Comparison of ENCODE assay signal across 8 cellular contexts in genomic region chr4:88361217-88361773, GRCh38. TPM values are rescaled to one million over a fixed set of nuclear protein-coding genes. Genes with fewer than 3 reads are reported as not detected.
A peak's percentile ranks its signal among the peaks of the same experiment; 100 is the strongest.
DNase-seq lines count a peak whose midpoint lies in the region; ATAC-seq, FAIRE-seq and TF ChIP-seq lines count a peak whose summit lies in the region.
"Not testable (repeated sequence)": the region's sequence is repeated elsewhere in the genome, so short reads cannot be mapped to it uniquely, and the experiment has no call there.

No MANE protein-coding gene starts in this region.

- not testable (repeated sequence) for H3K27ac ChIP-seq in PC-9; foreskin keratinocyte; HepG2 (ENCODE audit: extremely low read length, insufficient read depth, low read length)

- peak overlapping the region; percentile 77 for H2AFZ ChIP-seq in PC-9
- H2AFZ ChIP-seq in HepG2 (ENCODE audit: low read length): not testable (repeated sequence)

- H3K9me2 ChIP-seq in PC-9 (ENCODE audit: insufficient read depth): not testable (repeated sequence)

- intact Hi-C loops in PC-9 (cut with micrococcal nuclease; ENCODE audit: unreplicated experiment); HepG2 (cut with micrococcal nuclease; ENCODE audit: unreplicated experiment): not testable (repeated sequence)

- H4K20me1 ChIP-seq in PC-9 (ENCODE audit: insufficient read depth); HepG2 (ENCODE audit: insufficient read depth, low read length): not testable (repeated sequence)

- in situ Hi-C loops in HepG2 (cut with HindIII; ENCODE audit: extremely low pct_ligation_motif_present, low pct_unique_long_range_greater_than_20kb): not testable (repeated sequence)

- peak; percentile 68 for ATAC-seq in foreskin keratinocyte
- ATAC-seq in HepG2: not testable (repeated sequence)

- H3K4me3 Mint-ChIP-seq in osteocyte (ENCODE audit: unreplicated experiment): not testable (repeated sequence)

- TF ChIP-seq RAD21 in HepG2 (CRISPR knock-in tag; IDR thresholded peaks at IDR 0.05): not testable (repeated sequence)

- DNase-seq in HT1080 (ENCODE audit: low read depth) (peak; percentile 41), PC-9 (peak; percentile 21 to 44), astrocyte of the hippocampus (ENCODE audit: low read depth, low spot score) (peak; percentile 5), bronchial epithelial cell (ENCODE audit: low read depth) (peak; percentile 38), foreskin keratinocyte (peak; percentile 87 to 95), osteocyte (ENCODE audit: extremely low spot score, unreplicated experiment) (peak; percentile 49), urothelium cell line (ENCODE audit: low spot score) (peak; percentile 23)
- not testable (repeated sequence) for DNase-seq in HepG2 (ENCODE audit: low spot score)

- not testable (repeated sequence) for H3K79me2 ChIP-seq in PC-9 (ENCODE audit: low read depth); HepG2 (ENCODE audit: insufficient read depth, low read length)

- TSS peak; percentile 59 for BruUV-seq in PC-9 (replicated peaks; lab: Mats Ljungman, UMichigan)
- BruUV-seq in HepG2 (replicated peaks; lab: Mats Ljungman, UMichigan): not testable (repeated sequence)

- FAIRE-seq in bronchial epithelial cell (lab: Jason Lieb, UNC); HepG2 (lab: Jason Lieb, UNC): not testable (repeated sequence)
- peak; percentile 30 for FAIRE-seq in urothelium cell line (lab: Jason Lieb, UNC)

- H3K4me3 ChIP-seq in PC-9: peak overlapping the region; percentile 48; the same call in 1 of the 2 replicates
- H3K4me3 ChIP-seq in bronchial epithelial cell (ENCODE audit: low read depth, low read length); HepG2 (replicated peaks in 1 of 3; ENCODE audit: insufficient read depth in 1 of 3, low read depth in 2 of 3, low read length in 3 of 3): not testable (repeated sequence)

- H3K36me3 ChIP-seq in PC-9 (ENCODE audit: low read depth); bronchial epithelial cell (ENCODE audit: control insufficient read depth, insufficient read depth, low read length); HepG2 (replicated peaks in 1 of 2; ENCODE audit: control insufficient read depth in 1 of 2, insufficient read depth in 2 of 2, low read length in 2 of 2): not testable (repeated sequence)

- POLR2A ChIA-PET in PC-9 (lab: Charles Lee; ENCODE audit: unreplicated experiment): interaction anchor here (0.7 kb wide), 1 partner anchor 9 kb away, joined by 4 read pairs; no protein-coding TSS in a partner anchor
- POLR2A ChIA-PET in HepG2 (lab: Yijun Ruan, JAX): not testable (repeated sequence)

- not testable (repeated sequence) for H3K4me1 ChIP-seq in PC-9 (replicated peaks; ENCODE audit: insufficient read depth); foreskin keratinocyte; HepG2 (ENCODE audit: insufficient read depth, low read length)

- not testable (repeated sequence) for H3K9ac ChIP-seq in HepG2 (ENCODE audit: insufficient read depth, low read depth, low read length)

- not testable (repeated sequence) for H3F3A ChIP-seq in PC-9 (ENCODE audit: insufficient read depth, low read depth)

- not testable (repeated sequence) for H3K27ac Mint-ChIP-seq in osteocyte (ENCODE audit: unreplicated experiment)

- CTCF ChIA-PET in PC-9 (lab: Charles Lee); HepG2 (lab: Yijun Ruan, JAX; ENCODE audit: low intra/inter-chr PET ratio, low total read pairs): not testable (repeated sequence)

- H3K9me3 ChIP-seq in PC-9 (ENCODE audit: insufficient read depth, low read depth); HepG2 (ENCODE audit: low read length): not testable (repeated sequence)

- not testable (repeated sequence) for TF ChIP-seq POLR2A in HepG2 (IDR thresholded peaks at IDR 0.05; ENCODE audit: insufficient read depth in 1 of 2, low read depth in 2 of 2, low read length in 2 of 2)

- not testable (repeated sequence) for TF ChIP-seq EP300 in HepG2 (IDR thresholded peaks at IDR 0.05; ENCODE audit: low read depth in 2 of 2, low read length in 2 of 2); HepG2 (CRISPR knock-in tag; IDR thresholded peaks at IDR 0.05; ENCODE audit: borderline replicate concordance)

- 55% methylated on average over 16 of the region's 18 CpGs for WGBS in HepG2 (ENCODE audit: low lambda C conversion rate)

- H3K4me1 Mint-ChIP-seq in osteocyte (ENCODE audit: unreplicated experiment): not testable (repeated sequence)

- H3K36me3 Mint-ChIP-seq in osteocyte (ENCODE audit: unreplicated experiment): not testable (repeated sequence)

- not testable (repeated sequence) for TF ChIP-seq CTCF in PC-9 (conservative IDR thresholded peaks at IDR 0.05); bronchial epithelial cell (IDR thresholded peaks at IDR 0.05; ENCODE audit: insufficient read depth, low read length, severe bottlenecking); foreskin keratinocyte (conservative IDR thresholded peaks at IDR 0.05); HepG2 (CRISPR knock-in tag; IDR thresholded peaks at IDR 0.05); osteocyte (IDR thresholded peaks at IDR 0.05)

- H3K27me3 ChIP-seq in PC-9 (ENCODE audit: insufficient read depth, low read depth); bronchial epithelial cell (ENCODE audit: control insufficient read depth, insufficient read depth, low read length); foreskin keratinocyte; HepG2 (ENCODE audit: control insufficient read depth in 1 of 2, insufficient read depth in 2 of 2, low read length in 2 of 2): not testable (repeated sequence)

- H3K9me3 Mint-ChIP-seq in osteocyte (ENCODE audit: unreplicated experiment): not testable (repeated sequence)

- peak overlapping the region; percentile 76 for H3K4me2 ChIP-seq in PC-9
- H3K4me2 ChIP-seq in HepG2 (ENCODE audit: low read depth, low read length): not testable (repeated sequence)

- H3K27me3 Mint-ChIP-seq in osteocyte (ENCODE audit: unreplicated experiment): not testable (repeated sequence)

TF ChIP-seq in HepG2, 621 proteins besides CTCF, POLR2A, EP300 and RAD21:
- TF ChIP-seq NFYB (CRISPR knock-in tag; IDR thresholded peaks at IDR 0.05): peak; percentile 21; the same call in 1 of the 2 replicates

RNA-seq across cellular contexts. Expression of gene HERC6, which starts 17.4 kb away (rescaled TPM):
- total RNA-seq in HT1080 (2014; rRNA removed; shearing (Covaris generic)): 6.3 and 7.3 TPM in 2 replicates
- polyA plus RNA-seq in HT1080 (2015; cell fraction: cytosol; rRNA removed): 3.2 and 3.9 TPM in 2 replicates
- 9.5 and 10.3 TPM in 2 replicates for polyA plus RNA-seq in HT1080 (2015; cell fraction: nucleus; rRNA removed)
- total RNA-seq in PC-9 (2021): 4.9 and 5.6 TPM in 2 replicates
- total RNA-seq in bronchial epithelial cell: 1.1 and 2.2 TPM in 2 replicates
- 34.5 and 39.8 TPM in 2 replicates for total RNA-seq in foreskin keratinocyte
- polyA plus RNA-seq in foreskin keratinocyte: 17.0 and 18.7 TPM in 2 replicates
- 2.0 and 2.7 TPM in 2 replicates for total RNA-seq in HepG2 (2016; rRNA removed; fragmentation: Illumina TruSeq; extraction: Trizol)
- 0.30 and 0.35 TPM in 2 replicates for total RNA-seq in HepG2 (2016; cell fraction: cytosol; rRNA removed; fragmentation: Illumina TruSeq; extraction: Trizol; ENCODE audit: low read depth)
- 1.4 and 2.3 TPM in 2 replicates for total RNA-seq in HepG2 (2016; cell fraction: insoluble cytoplasmic fraction; rRNA removed; fragmentation: Illumina TruSeq; extraction: Trizol)
- total RNA-seq in HepG2 (2016; cell fraction: membrane; rRNA removed; fragmentation: Illumina TruSeq; extraction: Trizol): 0.76 and 0.77 TPM in 2 replicates
- 1.4 and 2.1 TPM in 2 replicates for total RNA-seq in HepG2 (2016; cell fraction: nucleus; rRNA removed; fragmentation: Illumina TruSeq; extraction: Trizol)
- polyA plus RNA-seq in HepG2 (2011; rRNA removed): 0.50 TPM in 2 replicates
- polyA plus RNA-seq in HepG2 (2011; cell fraction: cytosol; rRNA removed): 0.10 and 0.16 TPM in 2 replicates
- polyA plus RNA-seq in HepG2 (2011; cell fraction: nucleus; rRNA removed): 0.61 and 1.0 TPM in 2 replicates
- 0.44 TPM in 2 replicates for polyA plus RNA-seq in HepG2 (2012)
- polyA plus RNA-seq in HepG2 (2016; cell fraction: cytosol; fragmentation: Illumina TruSeq; extraction: Trizol; ENCODE audit: low read depth): 0.07 and 0.15 TPM in 2 replicates
- polyA plus RNA-seq in HepG2 (2016; cell fraction: insoluble cytoplasmic fraction; fragmentation: Illumina TruSeq; extraction: Trizol; ENCODE audit: low read depth): 1.2 and 1.7 TPM in 2 replicates
- 0.30 and 0.32 TPM in 2 replicates for polyA plus RNA-seq in HepG2 (2016; cell fraction: membrane; fragmentation: Illumina TruSeq; extraction: Trizol; ENCODE audit: low read depth)
- 1.4 and 1.6 TPM in 2 replicates for polyA plus RNA-seq in HepG2 (2016; cell fraction: nucleus; fragmentation: Illumina TruSeq; extraction: Trizol; ENCODE audit: insufficient read depth, low read depth)
- polyA minus RNA-seq in HepG2 (2011; rRNA and poly(A)+ RNA removed; ENCODE audit: low replicate concordance): 4.0 and 24.9 TPM in 2 replicates
- 0.79 TPM in 1 of 2 replicates, not detected in the other for polyA minus RNA-seq in HepG2 (2011; cell fraction: cytosol; rRNA and poly(A)+ RNA removed)
- polyA minus RNA-seq in HepG2 (2011; cell fraction: nucleus; rRNA and poly(A)+ RNA removed): 0.64 and 1.7 TPM in 2 replicates
- total RNA-seq in osteocyte: 2.3 and 2.8 TPM in 2 replicates
